ENCODE assay signal across 32 cellular contexts in genomic region chr6:43593938-43594337, GRCh38. TPM values are rescaled to one million over a fixed set of nuclear protein-coding genes. Genes with fewer than 3 reads are reported as not detected.
"Had no signal": no experiment of that assay in that cellular context is flagged by ENCODE, and none has a peak within 500 bp of the region (broad histone marks: within the 10 kb centered on the region; RNA-seq: fewer than 3 reads in every experiment).

No MANE protein-coding gene starts in this region.

- H3K9me3 Mint-ChIP-seq: activated CD4-positive, alpha-beta memory T cell treated with anti-CD3 and anti-CD28 coated beads, Interleukin-2, amount 10 ng/mL, durations not matched to agents 7 days and 5 days; activated CD4-positive, alpha-beta T cell treated with anti-CD3 and anti-CD28 coated beads, Interleukin-2, amount 10 ng/mL, durations not matched to agents 7 days and 5 days; activated T-cell treated with anti-CD3 and anti-CD28 coated beads, Interleukin-2, amount 50 U/mL, for 24 hours; activated T-cell treated with anti-CD3 and anti-CD28 coated beads, Interleukin-2, amount 50 U/mL, for 72 hours; brain; dendritic cell treated with granulocyte-macrophage colony-stimulating factor and Interleukin-4, amounts not matched to agents 40 ng/mL and 50 ng/mL, for 4 days; endodermal cell had no signal

- H3K4me1 ChIP-seq: adrenal gland, ascending aorta, breast epithelium, colonic mucosa had no signal

- H3K36me3 ChIP-seq: breast epithelium, colonic mucosa had no signal

- H3K4me3 ChIP-seq: adrenal gland, ascending aorta, breast epithelium, cardiac muscle cell, colonic mucosa, dorsolateral prefrontal cortex had no signal

- H3K9me3 ChIP-seq: adrenal gland, ascending aorta, breast epithelium, colonic mucosa had no signal

- H3K27me3 ChIP-seq: adrenal gland, ascending aorta, breast epithelium, cardiac muscle cell, colonic mucosa, dorsolateral prefrontal cortex had no signal

- H3K27me3 Mint-ChIP-seq: activated CD4-positive, alpha-beta memory T cell treated with anti-CD3 and anti-CD28 coated beads, Interleukin-2, amount 10 ng/mL, durations not matched to agents 7 days and 5 days; activated CD4-positive, alpha-beta T cell treated with anti-CD3 and anti-CD28 coated beads, Interleukin-2, amount 10 ng/mL, durations not matched to agents 7 days and 5 days; activated naive CD8-positive, alpha-beta T cell; activated T-cell treated with anti-CD3 and anti-CD28 coated beads, Interleukin-2, amount 50 U/mL, for 24 hours; brain; dendritic cell treated with granulocyte-macrophage colony-stimulating factor and Interleukin-4, amounts not matched to agents 40 ng/mL and 50 ng/mL, for 4 days had no signal

- H3K27ac Mint-ChIP-seq: activated CD4-positive, alpha-beta memory T cell treated with anti-CD3 and anti-CD28 coated beads, Interleukin-2, amount 10 ng/mL, durations not matched to agents 7 days and 5 days; activated CD4-positive, alpha-beta T cell treated with anti-CD3 and anti-CD28 coated beads, Interleukin-2, amount 10 ng/mL, durations not matched to agents 7 days and 5 days; activated naive CD8-positive, alpha-beta T cell; activated T-cell treated with anti-CD3 and anti-CD28 coated beads, Interleukin-2, amount 50 U/mL, for 24 hours; activated T-cell treated with anti-CD3 and anti-CD28 coated beads, Interleukin-2, amount 50 U/mL, for 72 hours; brain; dendritic cell treated with granulocyte-macrophage colony-stimulating factor and Interleukin-4, amounts not matched to agents 40 ng/mL and 50 ng/mL, for 4 days; endodermal cell had no signal

- H3K4me3 Mint-ChIP-seq: activated CD4-positive, alpha-beta memory T cell treated with anti-CD3 and anti-CD28 coated beads, Interleukin-2, amount 10 ng/mL, durations not matched to agents 7 days and 5 days; activated CD4-positive, alpha-beta T cell treated with anti-CD3 and anti-CD28 coated beads, Interleukin-2, amount 10 ng/mL, durations not matched to agents 7 days and 5 days; activated naive CD8-positive, alpha-beta T cell; activated T-cell treated with anti-CD3 and anti-CD28 coated beads, Interleukin-2, amount 50 U/mL, for 24 hours; activated T-cell treated with anti-CD3 and anti-CD28 coated beads, Interleukin-2, amount 50 U/mL, for 72 hours; brain; dendritic cell treated with granulocyte-macrophage colony-stimulating factor and Interleukin-4, amounts not matched to agents 40 ng/mL and 50 ng/mL, for 4 days; endodermal cell had no signal

- ATAC-seq: activated T-cell treated with anti-CD3 and anti-CD28 coated beads, Interleukin-2, amount 50 U/mL, for 72 hours; esophagus mucosa had no signal

- DNase-seq: activated CD4-positive, alpha-beta memory T cell treated with anti-CD3 and anti-CD28 coated beads, Interleukin-2, amount 10 ng/mL, durations not matched to agents 7 days and 5 days; activated CD4-positive, alpha-beta T cell treated with anti-CD3 and anti-CD28 coated beads for 4 hours; activated CD4-positive, alpha-beta T cell treated with anti-CD3 and anti-CD28 coated beads, Interleukin-2, amount 10 ng/mL, durations not matched to agents 7 days and 5 days; activated CD4-positive, alpha-beta T cell treated with anti-CD3 and anti-CD28 coated beads, Interleukin-2, amount 50 U/mL, for 4 hours; activated CD4-positive, CD25-positive, alpha-beta regulatory T cell; activated CD4-positive, CD25-positive, alpha-beta regulatory T cell treated with anti-CD3 and anti-CD28 coated beads, Interleukin-2, amount 50 U/mL, for 72 hours; activated CD8-positive, alpha-beta memory T cell treated with anti-CD3 and anti-CD28 coated beads, Interleukin-2, amount 50 U/mL, for 48 hours; activated gamma-delta T cell treated with Interleukin-2 at 50 U/mL for 16 hours; activated naive CD4-positive, alpha-beta T cell treated with anti-CD3 and anti-CD28 coated beads, Interleukin-2, amount 50 U/mL, for 16 hours; activated naive CD4-positive, alpha-beta T cell treated with Interleukin-2 at 50 U/mL for 16 hours; activated T-cell treated with anti-CD3 and anti-CD28 coated beads for 4 hours; activated T-cell treated with anti-CD3 and anti-CD28 coated beads, Interleukin-2, amount 50 U/mL, for 24 hours; activated T-cell treated with anti-CD3 and anti-CD28 coated beads, Interleukin-2, amount 50 U/mL, for 72 hours; adrenal gland; central memory CD4-positive, alpha-beta T cell; cerebellar nuclear complex; colonic mucosa; dorsolateral prefrontal cortex; effector memory CD4-positive, alpha-beta T cell; endodermal cell; foreskin fibroblast; head of caudate nucleus; T-helper 2 cell had no signal

- H3K4me1 Mint-ChIP-seq: brain, endodermal cell had no signal

RNA-seq across cellular contexts. Expression of gene RSPH9, which starts 50.9 kb away (rescaled TPM):
- total RNA-seq: activated CD4-positive, alpha-beta memory T cell treated with anti-CD3 and anti-CD28 coated beads, Interleukin-2, amount 10 ng/mL, durations not matched to agents 7 days and 5 days; activated CD4-positive, alpha-beta T cell treated with anti-CD3 and anti-CD28 coated beads, Interleukin-2, amount 10 ng/mL, durations not matched to agents 7 days and 5 days; ascending aorta; breast epithelium; colonic mucosa; epithelial cell of proximal tubule; esophagus mucosa; T-helper 1 cell treated with Interleukin-12 subunit alpha and Interleukin-12 subunit beta and Interleukin-4 antibody, amounts not matched to agents 30 ng/mL and 1 ng/mL, for 36 hours had no signal
